In the genomic region with DNA sequence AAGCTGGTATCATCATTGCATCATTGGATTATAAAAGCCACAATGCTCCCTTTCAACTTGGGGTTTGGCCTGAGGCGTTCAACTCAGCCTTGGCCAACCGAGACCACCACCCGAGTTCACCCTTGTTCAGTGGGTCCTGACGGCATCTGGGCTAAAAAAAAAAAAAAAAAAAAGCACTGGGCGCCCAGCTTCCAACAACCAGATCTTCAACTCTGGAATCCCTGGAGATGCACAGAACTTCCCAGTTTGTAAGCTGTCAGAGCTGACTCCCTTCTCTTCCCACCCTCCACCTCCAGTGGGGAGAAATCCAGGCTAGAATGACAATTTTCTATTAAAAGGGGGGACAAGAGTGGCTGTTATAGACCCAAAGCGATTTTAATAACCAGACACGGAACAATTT, we compare ENCODE assay signal across 14 cellular contexts. TPM values are rescaled to one million over a fixed set of nuclear protein-coding genes. Genes with fewer than 3 reads are reported as not detected.
"Had no signal": no experiment of that assay in that cellular context is flagged by ENCODE, and none has a peak within 500 bp of the region (broad histone marks: within the 10 kb centered on the region; RNA-seq: fewer than 3 reads in every experiment).

No MANE protein-coding gene starts in this region.

- H3K9me3 ChIP-seq: prostate gland, right atrium auricular region, testis had no signal

- H3K36me3 ChIP-seq: prostate gland had no signal

- H3K27me3 ChIP-seq: right atrium auricular region, testis had no signal

- H3K4me1 ChIP-seq: prostate gland, testis had no signal

- DNase-seq: activated CD4-positive, alpha-beta T cell treated with anti-CD3 and anti-CD28 coated beads, Interleukin-2, amount 10 ng/mL, durations not matched to agents 7 days and 5 days; activated CD8-positive, alpha-beta T cell treated with anti-CD3 and anti-CD28 coated beads, Interleukin-2, amount 10 ng/mL, durations not matched to agents 7 days and 5 days; activated naive CD4-positive, alpha-beta T cell treated with anti-CD3 and anti-CD28 coated beads for 36 hours; activated T-cell treated with anti-CD3 and anti-CD28 coated beads, Interleukin-2, amount 50 U/mL, for 24 hours; anterior cingulate cortex; cerebellar nuclear complex; effector memory CD4-positive, alpha-beta T cell; occipital lobe; stimulated activated CD4-positive, alpha-beta T cell treated with anti-CD3 and anti-CD28 coated beads, Interleukin-12 subunit alpha, Interleukin-12 subunit beta, amount 100 ng/mL, for 4 hours; T1000; testis had no signal

- H3K4me3 ChIP-seq: lung, prostate gland, right atrium auricular region, testis had no signal

- ATAC-seq: activated CD8-positive, alpha-beta T cell treated with anti-CD3 and anti-CD28 coated beads, Interleukin-2, amount 10 ng/mL, durations not matched to agents 7 days and 5 days had no signal

- H3K27ac ChIP-seq: prostate gland, right atrium auricular region, testis had no signal

RNA-seq across cellular contexts. Expression of gene GPRC5B, which starts 27.1 kb away (rescaled TPM):
- total RNA-seq: activated CD8-positive, alpha-beta T cell treated with anti-CD3 and anti-CD28 coated beads, Interleukin-2, amount 10 ng/mL, durations not matched to agents 7 days and 5 days had no signal
